In the genomic region with DNA sequence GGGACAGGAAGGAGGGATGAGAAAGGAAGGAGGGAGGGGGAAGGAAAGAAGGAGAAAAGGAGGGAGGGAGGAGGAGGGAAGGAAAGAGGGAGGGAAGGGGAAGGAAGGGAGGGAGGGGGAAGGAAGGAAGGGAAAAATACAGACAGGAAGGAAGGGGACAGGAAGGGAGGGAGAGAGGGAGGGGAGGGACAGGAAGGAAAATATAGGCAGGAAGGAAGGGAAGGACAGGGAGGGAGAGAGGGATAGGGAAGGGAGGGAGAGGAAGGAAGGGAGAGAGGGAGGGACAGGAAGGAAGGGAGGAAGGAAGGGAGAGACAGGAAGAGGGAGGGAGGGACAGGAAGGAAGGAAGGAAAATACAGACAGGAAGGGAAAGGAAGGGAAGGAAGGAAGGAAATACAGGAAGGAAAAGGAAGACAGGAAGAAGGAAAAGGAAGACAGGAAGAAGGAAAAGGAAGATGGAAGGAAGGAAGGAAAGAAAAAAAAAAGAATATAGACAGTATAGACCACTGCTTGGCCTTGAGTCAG, we compare ENCODE assay signal across 1 cellular context.
TF ChIP-seq lines count a peak whose summit lies in the region.

No MANE protein-coding gene starts in this region.

TF ChIP-seq in IMR-90, 13 proteins besides CTCF, POLR2A, EP300 and RAD21 (continued from another document):
- no peak for TF ChIP-seq CHD1 (IDR thresholded peaks at IDR 0.05; ENCODE audit: low read depth, low read length)
- TF ChIP-seq, protein P1, sequence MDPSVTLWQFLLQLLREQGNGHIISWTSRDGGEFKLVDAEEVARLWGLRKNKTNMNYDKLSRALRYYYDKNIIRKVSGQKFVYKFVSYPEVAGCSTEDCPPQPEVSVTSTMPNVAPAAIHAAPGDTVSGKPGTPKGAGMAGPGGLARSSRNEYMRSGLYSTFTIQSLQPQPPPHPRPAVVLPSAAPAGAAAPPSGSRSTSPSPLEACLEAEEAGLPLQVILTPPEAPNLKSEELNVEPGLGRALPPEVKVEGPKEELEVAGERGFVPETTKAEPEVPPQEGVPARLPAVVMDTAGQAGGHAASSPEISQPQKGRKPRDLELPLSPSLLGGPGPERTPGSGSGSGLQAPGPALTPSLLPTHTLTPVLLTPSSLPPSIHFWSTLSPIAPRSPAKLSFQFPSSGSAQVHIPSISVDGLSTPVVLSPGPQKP (IDR thresholded peaks at IDR 0.05; ENCODE audit: borderline replicate concordance, low read depth, low read length) = no peak
